In the genomic region with DNA sequence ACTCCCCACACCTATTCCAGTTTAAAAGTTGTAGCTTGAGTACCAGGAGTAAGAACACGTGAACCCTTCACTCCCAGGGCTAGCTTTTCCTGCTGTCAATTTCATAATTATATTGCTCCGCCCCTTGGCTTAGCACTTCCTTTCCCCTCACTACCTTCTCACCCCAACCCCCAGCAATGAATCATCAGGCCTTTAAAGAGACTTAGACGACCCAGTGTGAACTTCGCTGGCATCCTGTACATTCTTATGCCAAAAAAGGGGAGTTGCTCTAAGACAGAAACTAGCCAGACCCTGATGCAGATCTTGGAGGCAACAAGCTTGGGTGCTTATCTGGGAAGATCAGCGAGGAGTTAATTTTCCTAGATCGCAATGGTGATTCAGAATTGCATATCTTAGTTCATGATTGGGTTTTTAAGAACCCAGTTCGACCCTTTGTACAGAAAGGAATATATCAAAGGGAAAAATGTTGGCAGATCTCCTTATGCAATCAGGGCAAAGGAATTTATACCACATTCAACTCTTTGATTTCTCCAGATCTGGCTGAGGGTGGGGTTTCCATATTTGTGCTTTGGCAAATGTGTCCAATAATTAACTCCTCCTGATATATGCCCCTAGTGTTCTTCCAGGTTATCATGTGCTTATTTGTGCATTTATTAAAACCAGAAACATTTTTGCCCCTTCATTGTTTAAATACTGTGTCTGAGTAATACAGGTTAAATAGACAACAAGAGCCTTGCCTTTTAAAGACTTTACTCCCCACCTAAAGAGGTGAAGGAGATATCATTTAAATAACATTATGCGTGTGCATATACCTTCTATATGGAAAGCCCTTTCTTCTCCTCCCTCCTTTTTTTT, we compare ENCODE assay signal across 8 cellular contexts. TPM values are rescaled to one million over a fixed set of nuclear protein-coding genes. Genes with fewer than 3 reads are reported as not detected.
A peak's percentile ranks its signal among the peaks of the same experiment; 100 is the strongest.
DNase-seq lines count a peak whose midpoint lies in the region; ATAC-seq and TF ChIP-seq lines count a peak whose summit lies in the region.

No MANE protein-coding gene starts in this region.

- H2AFZ ChIP-seq in fibroblast of lung (ENCODE audit: low read length), result no peak overlapping the region

- H3K27me3 Mint-ChIP-seq in activated CD8-positive, alpha-beta memory T cell treated with anti-CD3 and anti-CD28 coated beads, Interleukin-2, amount 10 ng/mL, durations not matched to agents 7 days and 5 days, result no peaks in the 10 kb centered on the region

- CTCF ChIA-PET in activated CD8-positive, alpha-beta memory T cell treated with anti-CD3 and anti-CD28 coated beads, Interleukin-2, amount 10 ng/mL, durations not matched to agents 7 days and 5 days (lab: Charles Lee), result interaction anchor here (0.6 to 2.5 kb wide), 11 partner anchors 12 to 973 kb away, joined by 3 to 12 read pairs (median 5); no protein-coding TSS in a partner anchor

- peak overlapping the region; percentile 68 for H3K27ac Mint-ChIP-seq in activated CD8-positive, alpha-beta memory T cell treated with anti-CD3 and anti-CD28 coated beads, Interleukin-2, amount 10 ng/mL, durations not matched to agents 7 days and 5 days

- H3K79me2 ChIP-seq in fibroblast of lung (ENCODE audit: control insufficient read depth, insufficient read depth, low read length), result no peaks in the 10 kb centered on the region

- H3K27me3 ChIP-seq in fibroblast of lung (ENCODE audit: control insufficient read depth, insufficient read depth, low read length), result no peaks in the 10 kb centered on the region
- H3K27me3 ChIP-seq in sigmoid colon, result no peaks in the 10 kb centered on the region

- H3K4me3 ChIP-seq in fibroblast of lung (replicated peaks in 1 of 4; ENCODE audit: control extremely low read depth in 1 of 4, insufficient read depth in 1 of 4, low read depth in 3 of 4, low read length in 4 of 4) (no peak overlapping the region), sigmoid colon (no peak overlapping the region)

- H3K4me2 ChIP-seq in fibroblast of lung (ENCODE audit: extremely low read depth, insufficient read depth, low read length), result peak overlapping the region; percentile 34

- TF ChIP-seq POLR2A in sigmoid colon (IDR thresholded peaks at IDR 0.05), result no peak

- peaks cover 29% of the 10 kb centered on the region for H3K4me1 ChIP-seq in fibroblast of lung (ENCODE audit: control insufficient read depth, extremely low read depth, insufficient read depth, low read length)
- peaks cover 0 to 67% (median 63%) of the 10 kb centered on the region in 4 donors for H3K4me1 ChIP-seq in sigmoid colon

- H3K36me3 Mint-ChIP-seq in activated CD8-positive, alpha-beta memory T cell treated with anti-CD3 and anti-CD28 coated beads, Interleukin-2, amount 10 ng/mL, durations not matched to agents 7 days and 5 days, result peaks cover 6% of the 10 kb centered on the region

- H3K4me3 Mint-ChIP-seq in activated CD8-positive, alpha-beta memory T cell treated with anti-CD3 and anti-CD28 coated beads, Interleukin-2, amount 10 ng/mL, durations not matched to agents 7 days and 5 days, result peak overlapping the region; percentile 24

- H3K36me3 ChIP-seq in fibroblast of lung (ENCODE audit: control insufficient read depth, insufficient read depth, low read length) (no peaks in the 10 kb centered on the region), sigmoid colon (no peaks in the 10 kb centered on the region)

- TF ChIP-seq EP300 in sigmoid colon (IDR thresholded peaks at IDR 0.05), result peak in 2 of 4 donors; percentile 69 to 70

- H3K9me3 ChIP-seq in fibroblast of lung (ENCODE audit: control insufficient read depth, insufficient read depth, low read depth, low read length) (no peaks in the 10 kb centered on the region), sigmoid colon (no peaks in the 10 kb centered on the region)

- TF ChIP-seq CTCF in fibroblast of lung (conservative IDR thresholded peaks at IDR 0.05 in 1 of 2, IDR thresholded peaks at IDR 0.05 in 1 of 2; ENCODE audit: low read depth in 1 of 2, low read length in 2 of 2), result no peak
- no peak for TF ChIP-seq CTCF in sigmoid colon (IDR thresholded peaks at IDR 0.05)

- no peak overlapping the region for H3K9ac ChIP-seq in fibroblast of lung (ENCODE audit: insufficient read depth, low read length)

- DNase-seq in NCI-H446 (lab: John Stamatoyannopoulos, UW) (peak; percentile 26 to 72), fibroblast of lung (ENCODE audit: low read depth in 2 of 2) (peak; percentile 84 to 99), sigmoid colon (peak; percentile 68), NCI-H1092 (lab: John Stamatoyannopoulos, UW) (no peak), substantia nigra (lab: John Stamatoyannopoulos, UW) (no peak)
- DNase-seq in activated CD8-positive, alpha-beta memory T cell treated with anti-CD3 and anti-CD28 coated beads, Interleukin-2, amount 10 ng/mL, durations not matched to agents 7 days and 5 days, result peak; percentile 87

- H3K4me1 Mint-ChIP-seq in activated CD8-positive, alpha-beta memory T cell treated with anti-CD3 and anti-CD28 coated beads, Interleukin-2, amount 10 ng/mL, durations not matched to agents 7 days and 5 days, result peaks cover 69% of the 10 kb centered on the region

- 21 to 29% methylated on average over 8 of the region's 8 CpGs for WGBS in sigmoid colon, 2 donors

- intact Hi-C loops in sigmoid colon (cut with DNase I), result loop anchor here (2.0 to 10.0 kb wide), 2 partner anchors 365 to 437 kb away; no protein-coding TSS in a partner anchor

- H3K9me3 Mint-ChIP-seq in activated CD8-positive, alpha-beta memory T cell treated with anti-CD3 and anti-CD28 coated beads, Interleukin-2, amount 10 ng/mL, durations not matched to agents 7 days and 5 days (ENCODE audit: low read depth), result no peaks in the 10 kb centered on the region

- H4K20me1 ChIP-seq in fibroblast of lung (ENCODE audit: control insufficient read depth, extremely low read depth, insufficient read depth, low read length), result no peaks in the 10 kb centered on the region

- H3K27ac ChIP-seq in fibroblast of lung (ENCODE audit: insufficient read depth, low read length) (peak overlapping the region; percentile 87), sigmoid colon (peak overlapping the region; percentile 64 to 99 (median 86)), substantia nigra (ENCODE audit: low read depth, low read length, poor library complexity, severe bottlenecking) (no peak overlapping the region)

- ATAC-seq in GM18870 (IDR thresholded peaks at IDR 0.05; ENCODE audit: unreplicated experiment), result peak; percentile 56
- peak; percentile 90 for ATAC-seq in activated CD8-positive, alpha-beta memory T cell treated with anti-CD3 and anti-CD28 coated beads, Interleukin-2, amount 10 ng/mL, durations not matched to agents 7 days and 5 days
- ATAC-seq in HG03565 (IDR thresholded peaks at IDR 0.05; ENCODE audit: unreplicated experiment), result no peak

RNA-seq across cellular contexts. Expression of a gene that starts 8.1 kb away (rescaled TPM):
- 100 to 1,000 TPM in 1 of 2 experiments, 10 to 100 TPM in 1; 84.6 to 117 TPM for total RNA-seq in activated CD8-positive, alpha-beta memory T cell treated with anti-CD3 and anti-CD28 coated beads, Interleukin-2, amount 10 ng/mL, durations not matched to agents 7 days and 5 days
- total RNA-seq in fibroblast of lung, result 26.2 and 40.5 TPM in 2 replicates
- 10.0 and 15.8 TPM in 2 replicates for polyA plus RNA-seq in fibroblast of lung
- 9.1 and 15.7 TPM in 2 replicates for polyA plus RNA-seq in fibroblast of lung (2012)
- 13.5 and 17.7 TPM in 2 replicates for polyA minus RNA-seq in fibroblast of lung (ENCODE audit: low replicate concordance)
- total RNA-seq in sigmoid colon, result 10 to 100 TPM; 37.7 to 95.3 (median 59.9) TPM
- polyA plus RNA-seq in sigmoid colon, result 1 to 10 TPM; 4.8 to 8.6 (median 7.2) TPM

Comparison
In these comparisons a context has a peak if more than half of its experiments do, and no peak if none do; other contexts are left out.
1. DNase-seq: peak in NCI-H446 (2 of 2), activated CD8-positive, alpha-beta memory T cell treated with anti-CD3 and anti-CD28 coated beads, Interleukin-2, amount 10 ng/mL, durations not matched to agents 7 days and 5 days (single experiment), fibroblast of lung (2 of 2) and sigmoid colon (single experiment); none in NCI-H1092 (single experiment) and substantia nigra (0 of 49).